Comparison of ENCODE assay signal across 18 cellular contexts in the genomic region with DNA sequence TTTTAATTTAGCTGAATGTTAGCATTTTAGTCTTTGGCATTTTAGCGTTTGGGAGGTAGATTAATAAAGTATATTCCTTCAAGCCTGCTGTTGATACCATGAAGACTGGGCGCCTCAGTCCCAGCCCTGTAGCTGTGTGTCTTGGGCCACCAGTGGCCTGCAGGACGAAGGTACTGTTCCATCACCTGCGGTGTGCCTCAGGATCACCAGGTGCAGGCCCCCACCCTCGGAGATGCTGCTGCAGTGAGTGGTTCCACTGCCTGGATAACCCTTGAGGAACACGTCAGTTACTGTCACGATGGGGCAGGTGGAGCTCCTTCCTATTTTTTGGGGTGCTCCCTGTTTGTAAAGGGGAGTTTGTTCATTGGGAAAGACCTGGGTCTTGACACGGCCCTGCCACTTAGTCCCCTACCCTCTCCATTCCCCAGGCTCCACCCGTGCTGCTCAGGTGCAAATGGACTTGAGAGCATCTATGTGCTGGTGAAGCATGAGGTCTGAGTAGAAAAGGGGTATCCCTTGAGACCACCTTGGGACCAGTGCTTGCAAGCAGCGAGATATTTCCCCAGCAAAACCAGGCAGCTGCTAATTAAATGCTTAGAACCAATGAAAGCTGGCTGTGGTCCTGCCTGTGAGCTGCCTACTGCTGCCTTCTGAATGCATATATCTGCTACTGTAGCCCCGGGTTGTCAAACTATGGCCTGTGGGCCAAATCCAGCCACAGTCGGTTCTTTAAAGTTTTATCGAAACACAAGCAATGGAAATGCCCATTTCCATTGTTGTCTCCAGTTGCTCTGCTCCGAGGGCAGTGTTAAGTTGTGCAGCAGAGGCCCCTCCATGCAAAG. TPM values are rescaled to one million over a fixed set of nuclear protein-coding genes. Genes with fewer than 3 reads are reported as not detected.
"Had no signal": no experiment of that assay in that cellular context is flagged by ENCODE, and none has a peak within 500 bp of the region (broad histone marks: within the 10 kb centered on the region; RNA-seq: fewer than 3 reads in every experiment).

No MANE protein-coding gene starts in this region.

- ATAC-seq: activated naive CD8-positive, alpha-beta T cell treated with anti-CD3 and anti-CD28 coated beads, Interleukin-2, amount 50 U/mL, for 24 hours; gastrocnemius medialis; T-helper 17 cell had no signal

- H3K4me3 Mint-ChIP-seq: activated naive CD8-positive, alpha-beta T cell treated with anti-CD3 and anti-CD28 coated beads, Interleukin-2, amount 50 U/mL, for 24 hours; nephron; stimulated activated naive CD8-positive, alpha-beta T cell treated with anti-CD3 and anti-CD28 coated beads, Interleukin-15, amount 100 ng/mL, for 72 hours; T-helper 17 cell had no signal

- H3K4me1 Mint-ChIP-seq: activated naive CD8-positive, alpha-beta T cell treated with anti-CD3 and anti-CD28 coated beads, Interleukin-2, amount 50 U/mL, for 24 hours; nephron; stimulated activated naive CD8-positive, alpha-beta T cell treated with anti-CD3 and anti-CD28 coated beads, Interleukin-15, amount 100 ng/mL, for 72 hours; T-helper 17 cell had no signal

- H3K27me3 ChIP-seq: cardiac muscle cell, gastrocnemius medialis, heart right ventricle, left lung, vagina had no signal

- DNase-seq: activated CD4-positive, CD25-positive, alpha-beta regulatory T cell; activated naive CD4-positive, alpha-beta T cell treated with Interleukin-2 at 50 U/mL for 16 hours; activated naive CD8-positive, alpha-beta T cell treated with anti-CD3 and anti-CD28 coated beads, Interleukin-2, amount 50 U/mL, for 24 hours; effector CD4-positive, alpha-beta T cell; gastrocnemius medialis; heart right ventricle; left lung; mesenchymal stem cell; occipital lobe; stimulated activated CD4-positive, alpha-beta T cell treated with anti-CD3 and anti-CD28 coated beads, Interleukin-4, amount 100 ng/mL, for 4 hours; stimulated activated naive CD8-positive, alpha-beta T cell treated with anti-CD3 and anti-CD28 coated beads, Interleukin-15, amount 100 ng/mL, for 72 hours; T-helper 17 cell had no signal

- H3K27ac Mint-ChIP-seq: activated naive CD8-positive, alpha-beta T cell treated with anti-CD3 and anti-CD28 coated beads, Interleukin-2, amount 50 U/mL, for 24 hours; nephron; stimulated activated naive CD8-positive, alpha-beta T cell treated with anti-CD3 and anti-CD28 coated beads, Interleukin-15, amount 100 ng/mL, for 72 hours; T-helper 17 cell had no signal

- H3K27ac ChIP-seq: cardiac muscle cell, epithelial cell of prostate, gastrocnemius medialis, left lung, vagina had no signal

- H3K27me3 Mint-ChIP-seq: activated naive CD8-positive, alpha-beta T cell treated with anti-CD3 and anti-CD28 coated beads, Interleukin-2, amount 50 U/mL, for 24 hours; stimulated activated naive CD8-positive, alpha-beta T cell treated with anti-CD3 and anti-CD28 coated beads, Interleukin-15, amount 100 ng/mL, for 72 hours; T-helper 17 cell had no signal

- H3K9me3 Mint-ChIP-seq: activated naive CD8-positive, alpha-beta T cell treated with anti-CD3 and anti-CD28 coated beads, Interleukin-2, amount 50 U/mL, for 24 hours; nephron; stimulated activated naive CD8-positive, alpha-beta T cell treated with anti-CD3 and anti-CD28 coated beads, Interleukin-15, amount 100 ng/mL, for 72 hours had no signal

RNA-seq across cellular contexts. Expression of gene SCGB1D1, which starts 37.5 kb away (rescaled TPM):
- total RNA-seq: astrocyte, cardiac muscle cell, gastrocnemius medialis, heart right ventricle, left lung, occipital lobe, pulmonary artery endothelial cell, T-helper 17 cell, vagina had no signal

RNA-seq across cellular contexts. Expression of gene SCGB2A1, which starts 56.0 kb away (rescaled TPM):
- total RNA-seq: astrocyte, cardiac muscle cell, gastrocnemius medialis, heart right ventricle, occipital lobe, pulmonary artery endothelial cell, T-helper 17 cell, vagina had no signal
